ENCODE assay signal across 8 cellular contexts in the genomic region with DNA sequence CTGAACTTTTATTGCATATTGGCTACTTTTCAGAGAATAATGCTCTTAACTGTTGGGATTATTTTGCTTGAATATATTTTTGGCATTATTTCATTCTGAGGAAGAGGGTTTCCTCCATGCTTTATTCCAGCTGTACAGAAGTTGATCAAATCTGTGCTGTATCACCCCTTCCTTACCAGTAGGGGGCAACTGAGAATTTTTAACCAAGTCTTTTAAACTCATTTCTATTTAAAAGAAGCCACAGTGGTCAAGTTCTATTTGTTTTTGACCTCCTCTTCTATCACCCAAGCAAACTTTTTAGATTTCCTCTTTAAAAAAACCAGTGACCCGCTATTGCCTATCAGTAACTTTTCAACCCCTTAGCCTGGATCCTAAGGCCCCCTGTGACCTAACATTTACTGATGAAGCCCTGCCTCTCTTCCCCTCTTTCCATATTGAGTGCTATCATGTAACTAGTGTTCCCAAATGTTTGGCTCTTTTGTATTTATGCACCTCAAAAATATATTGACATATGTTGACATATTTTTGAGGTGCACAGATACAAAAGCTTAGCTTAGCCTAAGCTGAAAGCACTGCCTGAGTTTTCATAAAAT.
DNase-seq lines count a peak whose midpoint lies in the region; ATAC-seq and TF ChIP-seq lines count a peak whose summit lies in the region.

No MANE protein-coding gene starts in this region.

- peak; percentile 46 for TF ChIP-seq CTCF in AG04449 (IDR thresholded peaks at IDR 0.05; ENCODE audit: insufficient read depth, low read length, missing control alignments)
- TF ChIP-seq CTCF in fibroblast of pulmonary artery (IDR thresholded peaks at IDR 0.05; ENCODE audit: low read length, missing control alignments), result peak; percentile 85
- peak; percentile 45 to 65 for TF ChIP-seq CTCF in suprapubic skin (IDR thresholded peaks at IDR 0.05)

- TF ChIP-seq POLR2A in suprapubic skin (IDR thresholded peaks at IDR 0.05), result no peak

- TF ChIP-seq EP300 in suprapubic skin (IDR thresholded peaks at IDR 0.05), result no peak

- no peaks in the 10 kb centered on the region for H3K36me3 ChIP-seq in suprapubic skin

- peak; percentile 79 for ATAC-seq in GM18502 (IDR thresholded peaks at IDR 0.05; ENCODE audit: poor library complexity, unreplicated experiment)
- ATAC-seq in HG03095 (IDR thresholded peaks at IDR 0.05; ENCODE audit: unreplicated experiment), result peak; percentile 73
- ATAC-seq in HG03039 (IDR thresholded peaks at IDR 0.05; ENCODE audit: unreplicated experiment), result no peak

- no peaks in the 10 kb centered on the region for H3K4me1 ChIP-seq in suprapubic skin

- CTCF ChIA-PET in AG04449 (lab: Yijun Ruan, JAX), result interaction anchor here (1.1 to 4.9 kb wide), 7 partner anchors 10 to 884 kb away, joined by 3 to 24 read pairs (median 4); no protein-coding TSS in a partner anchor

- H3K9me3 ChIP-seq in suprapubic skin, result no peaks in the 10 kb centered on the region

- POLR2A ChIA-PET in AG04449 (lab: Yijun Ruan, JAX), result no interaction called here

- H3K27ac ChIP-seq in suprapubic skin, result no peak overlapping the region

- DNase-seq in AG04449 (ENCODE audit: low read depth, low spot score) (no peak), RKO (ENCODE audit: low spot score) (peak; percentile 66), fibroblast of pulmonary artery (ENCODE audit: low read depth) (peak; percentile 45), suprapubic skin (ENCODE audit: low spot score in 2 of 2) (no peak), NCI-H345 treated with DMSO at 0.1 percent for 48 hours (lab: John Stamatoyannopoulos, UW; ENCODE audit: unreplicated experiment) (no peak)

- WGBS in suprapubic skin, result 26% methylated on average over 1 of the region's 1 CpG

- no peak overlapping the region for H3K4me3 ChIP-seq in AG04449 (ENCODE audit: low read depth, low read length)
- no peak overlapping the region for H3K4me3 ChIP-seq in fibroblast of pulmonary artery (replicated peaks; ENCODE audit: low read depth, low read length)
- H3K4me3 ChIP-seq in suprapubic skin, result no peak overlapping the region

- no peaks in the 10 kb centered on the region for H3K27me3 ChIP-seq in suprapubic skin

Comparison
In these comparisons a context has a peak if more than half of its experiments do, and no peak if none do; other contexts are left out.
1. DNase-seq: peak in RKO (single experiment) and fibroblast of pulmonary artery (single experiment); none in AG04449 (single experiment), suprapubic skin (0 of 2) and NCI-H345 treated with DMSO at 0.1 percent for 48 hours (single experiment).
2. Peak in every context shown above with its lines, with median percentiles within 50 percentile points of each other: CTCF ChIP-seq.